In the genomic region with DNA sequence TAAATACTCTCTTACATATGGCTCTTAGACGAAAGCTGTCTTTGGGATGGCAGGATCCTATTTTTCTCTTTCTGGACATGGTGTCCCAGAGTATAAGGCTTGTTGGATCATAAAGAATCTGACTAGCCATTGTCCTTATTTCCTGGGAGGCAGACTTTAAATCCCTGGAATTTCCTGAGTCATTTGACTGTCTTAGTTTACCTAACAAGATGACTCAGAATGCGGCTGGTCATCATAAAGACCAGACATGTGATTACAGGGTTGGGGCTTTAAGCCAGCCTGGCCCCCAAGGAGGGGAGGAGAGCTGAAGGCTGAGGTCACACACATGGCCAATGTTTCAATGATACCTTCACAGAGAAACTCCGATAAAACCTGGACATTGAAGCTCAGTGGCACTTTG, we compare ENCODE assay signal across 12 cellular contexts. TPM values are rescaled to one million over a fixed set of nuclear protein-coding genes. Genes with fewer than 3 reads are reported as not detected.
DNase-seq lines count a peak whose midpoint lies in the region; TF ChIP-seq lines count a peak whose summit lies in the region.
"Had no signal": no experiment of that assay in that cellular context is flagged by ENCODE, and none has a peak within 500 bp of the region (broad histone marks: within the 10 kb centered on the region; RNA-seq: fewer than 3 reads in every experiment).

No MANE protein-coding gene starts in this region.

- H2AK5ac ChIP-seq in neuronal stem cell (ENCODE audit: low read depth, low read length): no peak overlapping the region

- DNase-seq in DMS53 (lab: John Stamatoyannopoulos, UW) (peak; percentile 68), MG63 (peak; percentile 90), dermis blood vessel endothelial cell (peak; percentile 83), neuronal stem cell (ENCODE audit: low spot score) (no peak), KG1 (lab: John Stamatoyannopoulos, UW) (no peak), NCI-H748 treated with DMSO at 0.1 percent for 48 hours (lab: John Stamatoyannopoulos, UW) (no peak), spleen (no peak), NCI-H2171 (lab: John Stamatoyannopoulos, UW) (no peak)
- DNase-seq: activated CD8-positive, alpha-beta T cell treated with anti-CD3 and anti-CD28 coated beads, Interleukin-2, amount 10 ng/mL, durations not matched to agents 7 days and 5 days; central memory CD4-positive, alpha-beta T cell; left colon; stimulated activated CD4-positive, alpha-beta T cell treated with anti-CD3 and anti-CD28 coated beads, Interleukin-12 subunit alpha, Interleukin-12 subunit beta, amount 100 ng/mL, for 4 hours had no signal

- no peak for TF ChIP-seq POLR2A in spleen (IDR thresholded peaks at IDR 0.05)

- no peak overlapping the region for H4K91ac ChIP-seq in neuronal stem cell (ENCODE audit: low read depth, low read length, poor library complexity)

- H3K27ac ChIP-seq in neuronal stem cell (replicated peaks; ENCODE audit: low read length) (no peak overlapping the region), spleen (no peak overlapping the region)

- H3K79me1 ChIP-seq in neuronal stem cell (ENCODE audit: low read depth, low read length): no peaks in the 10 kb centered on the region

- no peak overlapping the region for H3K4ac ChIP-seq in neuronal stem cell (ENCODE audit: low read length)

- no peak overlapping the region for H3K14ac ChIP-seq in neuronal stem cell (ENCODE audit: low read length)

- TF ChIP-seq CTCF in spleen (IDR thresholded peaks at IDR 0.05 in 8 of 11, conservative IDR thresholded peaks at IDR 0.05 in 3 of 11): no peak

- H3K4me2 ChIP-seq in neuronal stem cell (ENCODE audit: insufficient read depth, low read length, poor library complexity, severe bottlenecking): no peak overlapping the region

- H2BK15ac ChIP-seq in neuronal stem cell (ENCODE audit: low read length): no peak overlapping the region

- no peak overlapping the region for H3K23ac ChIP-seq in neuronal stem cell (ENCODE audit: low read depth, low read length, poor library complexity)

- H3K36me3 ChIP-seq in MG63: no peaks in the 10 kb centered on the region
- H3K36me3 ChIP-seq in neuronal stem cell (replicated peaks in 1 of 2; ENCODE audit: control insufficient read depth in 2 of 2, insufficient read depth in 2 of 2, low read length in 2 of 2): no peaks in the 10 kb centered on the region
- H3K36me3 ChIP-seq in spleen: no peaks in the 10 kb centered on the region

- H2BK12ac ChIP-seq in neuronal stem cell (ENCODE audit: low read length): no peak overlapping the region

- WGBS in neuronal stem cell (ENCODE audit: extremely low coverage in 2 of 2, insufficient read length in 2 of 2, insufficient replicate concordance in 1 of 2), 2 donors: no CpG with 5 or more reads among the region's 3 CpGs
- 54 to 82% (median 65%) methylated on average over 3 of the region's 3 CpGs for WGBS in spleen, 5 donors

- no peak overlapping the region for H4K8ac ChIP-seq in neuronal stem cell (ENCODE audit: low read depth, low read length)

- no peak overlapping the region for H3K18ac ChIP-seq in neuronal stem cell (ENCODE audit: low read length)

- no peak overlapping the region for H2BK5ac ChIP-seq in neuronal stem cell (ENCODE audit: low read length)

- H3K27me3 ChIP-seq in MG63: no peaks in the 10 kb centered on the region
- no peaks in the 10 kb centered on the region for H3K27me3 ChIP-seq in neuronal stem cell (ENCODE audit: control insufficient read depth in 3 of 3, insufficient read depth in 3 of 3, low read depth in 1 of 3, low read length in 3 of 3)
- H3K27me3 ChIP-seq in spleen (replicated peaks in 1 of 7): peaks cover 0 to 23% (median 0%) of the 10 kb centered on the region in 7 donors

- peak overlapping the region; percentile 23 for H2AFZ ChIP-seq in neuronal stem cell (ENCODE audit: low read length)

- H3K9me3 ChIP-seq in MG63 (no peaks in the 10 kb centered on the region), neuronal stem cell (replicated peaks in 1 of 2; ENCODE audit: control insufficient read depth in 2 of 2, insufficient read depth in 1 of 2, low read depth in 1 of 2, low read length in 2 of 2) (peaks cover 0 to 6% of the 10 kb centered on the region in 2 donors), spleen (no peaks in the 10 kb centered on the region)

- no peak overlapping the region for H2BK120ac ChIP-seq in neuronal stem cell (ENCODE audit: low read depth, low read length)

- no peak overlapping the region for H3K9ac ChIP-seq in neuronal stem cell (ENCODE audit: low read depth, low read length, poor library complexity)

- H3K4me3 ChIP-seq in MG63 (no peak overlapping the region), neuronal stem cell (ENCODE audit: low read length in 2 of 2) (no peak overlapping the region), spleen (no peak overlapping the region)

- H3K4me1 ChIP-seq in neuronal stem cell (ENCODE audit: control insufficient read depth in 2 of 2, insufficient read depth in 1 of 2, low read depth in 1 of 2, low read length in 2 of 2): peaks cover 12 to 30% of the 10 kb centered on the region in 2 donors
- H3K4me1 ChIP-seq in spleen: peaks cover 0 to 10% (median 2%) of the 10 kb centered on the region in 6 donors

- intact Hi-C loops in spleen (cut with DNase I; ENCODE audit: low total_unique reads): no loop called here

RNA-seq across cellular contexts. Expression of a gene that starts 37.2 kb away (rescaled TPM):
- total RNA-seq in MG63 (2014; rRNA removed; shearing (Covaris generic); ENCODE audit: low replicate concordance): not detected in 2 replicates
- not detected in 2 replicates for total RNA-seq in dermis blood vessel endothelial cell
- not detected for polyA plus RNA-seq in neuronal stem cell (2013, experiment 1 of 2)
- not detected for polyA plus RNA-seq in neuronal stem cell (2013, experiment 2 of 2)
- total RNA-seq in spleen: not detected
- polyA plus RNA-seq in spleen: not detected
- total RNA-seq: activated CD8-positive, alpha-beta T cell treated with anti-CD3 and anti-CD28 coated beads, Interleukin-2, amount 10 ng/mL, durations not matched to agents 7 days and 5 days; left colon had no signal

Comparison
In these comparisons a context has a peak if more than half of its experiments do, and no peak if none do; other contexts are left out.
1. DNase-seq: peak in DMS53 (single experiment), MG63 (single experiment) and dermis blood vessel endothelial cell (single experiment); none in neuronal stem cell (single experiment), KG1 (single experiment), NCI-H748 treated with DMSO at 0.1 percent for 48 hours (single experiment), spleen (single experiment) and NCI-H2171 (single experiment).